Comparison of ENCODE assay signal across 15 cellular contexts in the genomic region with DNA sequence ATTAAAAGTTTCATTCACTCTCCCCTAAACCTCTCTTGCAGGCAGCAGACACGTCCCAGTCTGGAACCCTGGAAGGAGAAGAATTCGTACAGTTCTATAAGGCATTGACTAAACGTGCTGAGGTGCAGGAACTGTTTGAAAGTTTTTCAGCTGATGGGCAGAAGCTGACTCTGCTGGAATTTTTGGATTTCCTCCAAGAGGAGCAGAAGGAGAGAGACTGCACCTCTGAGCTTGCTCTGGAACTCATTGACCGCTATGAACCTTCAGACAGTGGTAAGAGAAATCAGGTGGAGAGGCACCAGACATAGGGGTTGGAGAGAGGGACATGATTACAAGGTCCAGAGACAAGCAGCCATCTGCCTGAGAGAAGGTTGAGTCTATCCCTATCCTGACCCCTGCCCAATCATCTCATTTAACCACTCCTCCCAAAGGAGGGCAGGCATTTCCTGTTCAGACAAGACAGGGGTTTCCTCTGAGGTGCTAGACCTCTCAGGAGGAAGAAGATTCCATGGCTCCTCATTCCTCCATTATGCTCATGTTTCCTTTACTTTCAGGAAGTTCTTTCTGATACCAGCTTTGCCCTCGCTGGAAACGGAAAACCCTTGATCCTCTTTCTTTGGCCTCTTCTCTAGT. TPM values are rescaled to one million over a fixed set of nuclear protein-coding genes. Genes with fewer than 3 reads are reported as not detected.
DNase-seq lines count a peak whose midpoint lies in the region; ATAC-seq and TF ChIP-seq lines count a peak whose summit lies in the region.
"Had no signal": no experiment of that assay in that cellular context is flagged by ENCODE, and none has a peak within 500 bp of the region (broad histone marks: within the 10 kb centered on the region; RNA-seq: fewer than 3 reads in every experiment).

No MANE protein-coding gene starts in this region.

- H3K27ac ChIP-seq in left ventricle myocardium inferior (replicated peaks): no peak overlapping the region
- peak overlapping the region in 1 of 10 donors; percentile 61 for H3K27ac ChIP-seq in heart right ventricle
- H3K27ac ChIP-seq in thyroid gland: peak overlapping the region in 2 of 3 donors; percentile 15 to 38
- H3K27ac ChIP-seq: A549, adrenal gland, uterus, WERI-Rb-1 had no signal

- CTCF ChIA-PET in WTC11 (lab: Charles Lee) (no interaction called here), GM10248 (lab: Yijun Ruan, JAX) (no interaction called here)

- H3K27me3 Mint-ChIP-seq in WTC11 (ENCODE audit: low read depth): no peaks in the 10 kb centered on the region
- H3K27me3 Mint-ChIP-seq: natural killer cell treated with Interleukin-12 subunit alpha and Interleukin-12 subunit beta and Interleukin-15 and Interleukin-18, amount 100 ng/mL, for 72 hours had no signal

- H3K4me1 ChIP-seq in left ventricle myocardium inferior: peaks cover 8% of the 10 kb centered on the region
- H3K4me1 ChIP-seq in heart right ventricle: peaks cover 0 to 17% (median 5%) of the 10 kb centered on the region in 9 donors
- H3K4me1 ChIP-seq in thyroid gland: peaks cover 9 to 12% of the 10 kb centered on the region in 2 donors
- H3K4me1 ChIP-seq: A549, adrenal gland, uterus had no signal

- H3K4me3 Mint-ChIP-seq in WTC11: no peak overlapping the region
- H3K4me3 Mint-ChIP-seq: natural killer cell treated with Interleukin-12 subunit alpha and Interleukin-12 subunit beta and Interleukin-15 and Interleukin-18, amount 100 ng/mL, for 72 hours had no signal

- no peak overlapping the region for H3K27ac Mint-ChIP-seq in WTC11
- H3K27ac Mint-ChIP-seq: activated T-helper 2 cell treated with anti-CD3 and anti-CD28 coated beads, Interferon-gamma antibody, Interleukin-2, Interleukin-4, amounts not matched to agents 10 μg/mL and 5 μg/mL and 100 μg/mL, durations not matched to agents 14 hours and 24 hours and 36 hours; natural killer cell treated with Interleukin-12 subunit alpha and Interleukin-12 subunit beta and Interleukin-15 and Interleukin-18, amount 100 ng/mL, for 72 hours had no signal

- H3K27me3 ChIP-seq in left ventricle myocardium inferior (ENCODE audit: low read depth): no peaks in the 10 kb centered on the region
- H3K27me3 ChIP-seq in heart right ventricle: no peaks in the 10 kb centered on the region
- H3K27me3 ChIP-seq in thyroid gland: no peaks in the 10 kb centered on the region
- H3K27me3 ChIP-seq: adrenal gland, uterus had no signal

- POLR2A ChIA-PET in WTC11 (lab: Charles Lee) (no interaction called here), GM10248 (lab: Yijun Ruan, JAX) (no interaction called here)

- ATAC-seq in Right ventricle myocardium superior (ENCODE audit: poor library complexity) (peak; percentile 69), WTC11 (peak; percentile 46), heart right ventricle (peak in 5 of 8 donors; percentile 13 to 70 (median 39))

- no peaks in the 10 kb centered on the region for H3K36me3 ChIP-seq in left ventricle myocardium inferior
- H3K36me3 ChIP-seq in heart right ventricle: no peaks in the 10 kb centered on the region
- no peaks in the 10 kb centered on the region for H3K36me3 ChIP-seq in thyroid gland
- H3K36me3 ChIP-seq: adrenal gland, uterus had no signal

- DNase-seq in Right ventricle myocardium superior: no peak
- DNase-seq in left ventricle myocardium inferior: no peak
- no peak for DNase-seq in WTC11 (ENCODE audit: low spot score)
- no peak for DNase-seq in heart right ventricle
- DNase-seq in thyroid gland: peak; percentile 11 to 18
- DNase-seq in T-helper 2 cell: no peak
- DNase-seq in activated CD4-positive, alpha-beta T cell treated with anti-CD3 and anti-CD28 coated beads, Interleukin-2, amount 50 U/mL, for 1 hour: no peak
- DNase-seq in GM10248 (ENCODE audit: extremely low spot score): no peak
- DNase-seq: adrenal gland, NCI-H82, uterus, WERI-Rb-1 had no signal

- TF ChIP-seq CTCF in left ventricle myocardium inferior (IDR thresholded peaks at IDR 0.05; ENCODE audit: borderline replicate concordance) (no peak), WTC11 (IDR thresholded peaks at IDR 0.05) (no peak), heart right ventricle (IDR thresholded peaks at IDR 0.05) (no peak), thyroid gland (IDR thresholded peaks at IDR 0.05) (no peak), GM10248 (IDR thresholded peaks at IDR 0.05; ENCODE audit: control extremely low read depth, extremely low read depth, low read depth, missing control alignments) (no peak)

- H3K9me3 Mint-ChIP-seq in WTC11: no peaks in the 10 kb centered on the region
- H3K9me3 Mint-ChIP-seq: activated T-helper 2 cell treated with anti-CD3 and anti-CD28 coated beads, Interferon-gamma antibody, Interleukin-2, Interleukin-4, amounts not matched to agents 10 μg/mL and 5 μg/mL and 100 μg/mL, durations not matched to agents 14 hours and 24 hours and 36 hours; natural killer cell treated with Interleukin-12 subunit alpha and Interleukin-12 subunit beta and Interleukin-15 and Interleukin-18, amount 100 ng/mL, for 72 hours had no signal

- H3K36me3 Mint-ChIP-seq in WTC11: no peaks in the 10 kb centered on the region
- H3K36me3 Mint-ChIP-seq: natural killer cell treated with Interleukin-12 subunit alpha and Interleukin-12 subunit beta and Interleukin-15 and Interleukin-18, amount 100 ng/mL, for 72 hours had no signal

- TF ChIP-seq POLR2A in thyroid gland (IDR thresholded peaks at IDR 0.05): no peak

- H3K4me1 Mint-ChIP-seq in WTC11: peaks cover 3% of the 10 kb centered on the region

- 43 to 44% methylated on average over 6 of the region's 6 CpGs for WGBS in heart right ventricle, 2 donors
- WGBS in thyroid gland, 2 donors: 32 to 45% methylated on average over 6 of the region's 6 CpGs

- no peaks in the 10 kb centered on the region for H3K9me3 ChIP-seq in left ventricle myocardium inferior (replicated peaks)
- H3K9me3 ChIP-seq in heart right ventricle: no peaks in the 10 kb centered on the region
- no peaks in the 10 kb centered on the region for H3K9me3 ChIP-seq in thyroid gland
- H3K9me3 ChIP-seq: A549, adrenal gland, uterus had no signal

- H3K4me3 ChIP-seq in left ventricle myocardium inferior (no peak overlapping the region), heart right ventricle (no peak overlapping the region), thyroid gland (replicated peaks in 1 of 3) (no peak overlapping the region)
- H3K4me3 ChIP-seq: A549, adrenal gland, uterus had no signal

- intact Hi-C loops in Right ventricle myocardium superior (cut with DNase I): no loop called here
- intact Hi-C loops in left ventricle myocardium inferior (cut with micrococcal nuclease): no loop called here
- intact Hi-C loops in heart right ventricle (cut with DNase I): no loop called here
- intact Hi-C loops in thyroid gland (cut with DNase I): no loop called here

TF ChIP-seq in WTC11, 78 proteins besides CTCF, POLR2A, EP300 and RAD21 (continues in another document):
- TF ChIP-seq, protein P1, sequence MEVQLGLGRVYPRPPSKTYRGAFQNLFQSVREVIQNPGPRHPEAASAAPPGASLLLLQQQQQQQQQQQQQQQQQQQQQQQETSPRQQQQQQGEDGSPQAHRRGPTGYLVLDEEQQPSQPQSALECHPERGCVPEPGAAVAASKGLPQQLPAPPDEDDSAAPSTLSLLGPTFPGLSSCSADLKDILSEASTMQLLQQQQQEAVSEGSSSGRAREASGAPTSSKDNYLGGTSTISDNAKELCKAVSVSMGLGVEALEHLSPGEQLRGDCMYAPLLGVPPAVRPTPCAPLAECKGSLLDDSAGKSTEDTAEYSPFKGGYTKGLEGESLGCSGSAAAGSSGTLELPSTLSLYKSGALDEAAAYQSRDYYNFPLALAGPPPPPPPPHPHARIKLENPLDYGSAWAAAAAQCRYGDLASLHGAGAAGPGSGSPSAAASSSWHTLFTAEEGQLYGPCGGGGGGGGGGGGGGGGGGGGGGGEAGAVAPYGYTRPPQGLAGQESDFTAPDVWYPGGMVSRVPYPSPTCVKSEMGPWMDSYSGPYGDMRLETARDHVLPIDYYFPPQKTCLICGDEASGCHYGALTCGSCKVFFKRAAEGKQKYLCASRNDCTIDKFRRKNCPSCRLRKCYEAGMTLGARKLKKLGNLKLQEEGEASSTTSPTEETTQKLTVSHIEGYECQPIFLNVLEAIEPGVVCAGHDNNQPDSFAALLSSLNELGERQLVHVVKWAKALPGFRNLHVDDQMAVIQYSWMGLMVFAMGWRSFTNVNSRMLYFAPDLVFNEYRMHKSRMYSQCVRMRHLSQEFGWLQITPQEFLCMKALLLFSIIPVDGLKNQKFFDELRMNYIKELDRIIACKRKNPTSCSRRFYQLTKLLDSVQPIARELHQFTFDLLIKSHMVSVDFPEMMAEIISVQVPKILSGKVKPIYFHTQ (CRISPR knock-in tag; IDR thresholded peaks at IDR 0.05): no peak
- TF ChIP-seq MXD4 (CRISPR knock-in tag; IDR thresholded peaks at IDR 0.05; ENCODE audit: borderline replicate concordance): no peak
- TF ChIP-seq NFATC4 (CRISPR knock-in tag; IDR thresholded peaks at IDR 0.05): no peak
- no peak for TF ChIP-seq FOXP1 (CRISPR knock-in tag; IDR thresholded peaks at IDR 0.05; ENCODE audit: borderline replicate concordance)

RNA-seq across cellular contexts. Expression of gene PLCD4, which starts 15.0 kb away (rescaled TPM):
- 0.62 TPM for total RNA-seq in Right ventricle myocardium superior
- total RNA-seq in left ventricle myocardium inferior: 0.99 TPM
- 0.11 to 0.28 TPM (median 0.14 TPM) in 3 replicates for total RNA-seq in WTC11 (2021)
- 1 to 10 TPM in 6 of 10 donors, under 1 TPM in 4; 0.42 to 2.3 (median 1.1) TPM for total RNA-seq in heart right ventricle
- polyA plus RNA-seq in heart right ventricle: under 1 TPM; 0.23 to 0.59 TPM
- 1 to 10 TPM in 3 of 4 donors, under 1 TPM in 1; 0.89 to 3.1 (median 1.9) TPM for total RNA-seq in thyroid gland

RNA-seq across cellular contexts. Expression of gene ZNF142, which starts 36.7 kb away (rescaled TPM):
- total RNA-seq in Right ventricle myocardium superior (20.5 TPM), left ventricle myocardium inferior (19.9 TPM), WTC11 (2021) (25.1 to 33.5 TPM (median 28.7 TPM) in 3 replicates), heart right ventricle (10 to 100 TPM; 17.9 to 29.5 (median 22.9) TPM), thyroid gland (10 to 100 TPM; 15.5 to 33.4 (median 24.0) TPM)
- polyA plus RNA-seq in heart right ventricle: 10 to 100 TPM in 1 of 2 donors, 1 to 10 TPM in 1; 4.4 to 10.2 TPM

RNA-seq across cellular contexts. Expression of gene BCS1L, which starts 36.8 kb away (rescaled TPM):
- total RNA-seq in Right ventricle myocardium superior (47.6 TPM), left ventricle myocardium inferior (48.6 TPM), WTC11 (2021) (31.4 to 35.4 TPM (median 32.7 TPM) in 3 replicates), heart right ventricle (10 to 100 TPM; 34.8 to 53.8 (median 44.6) TPM), thyroid gland (10 to 100 TPM; 17.7 to 38.9 (median 26.5) TPM)
- polyA plus RNA-seq in heart right ventricle: 10 to 100 TPM; 52.8 to 84.2 TPM

RNA-seq across cellular contexts. Expression of gene RNF25, which starts 49.1 kb away (rescaled TPM):
- total RNA-seq in Right ventricle myocardium superior (12.4 TPM), left ventricle myocardium inferior (14.7 TPM), WTC11 (2021) (20.3 to 25.1 TPM (median 23.9 TPM) in 3 replicates), heart right ventricle (10 to 100 TPM; 13.5 to 20.3 (median 16.3) TPM), thyroid gland (10 to 100 TPM; 15.8 to 26.1 (median 19.9) TPM)
- 10 to 100 TPM; 18.1 to 25.4 TPM for polyA plus RNA-seq in heart right ventricle

RNA-seq across cellular contexts. Expression of gene STK36, which starts 49.2 kb away (rescaled TPM):
- total RNA-seq in Right ventricle myocardium superior (3.9 TPM), left ventricle myocardium inferior (7.4 TPM), WTC11 (2021) (41.0 to 47.7 TPM (median 42.7 TPM) in 3 replicates), heart right ventricle (10 to 100 TPM in 1 of 10 donors, 1 to 10 TPM in 9; 4.2 to 16.0 (median 6.5) TPM), thyroid gland (10 to 100 TPM; 50.9 to 82.3 (median 64.0) TPM)
- 10 to 100 TPM in 1 of 2 donors, 1 to 10 TPM in 1; 7.5 to 18.8 TPM for polyA plus RNA-seq in heart right ventricle

Comparison
In these comparisons a context has a peak if more than half of its experiments do, and no peak if none do; other contexts are left out.
1. DNase-seq: peak in thyroid gland (2 of 2); none in Right ventricle myocardium superior (single experiment), left ventricle myocardium inferior (single experiment), WTC11 (single experiment), heart right ventricle (0 of 2), T-helper 2 cell (0 of 5), activated CD4-positive, alpha-beta T cell treated with anti-CD3 and anti-CD28 coated beads, Interleukin-2, amount 50 U/mL, for 1 hour (single experiment) and GM10248 (single experiment).
2. Peak in every context shown above with its lines, with median percentiles within 50 percentile points of each other: ATAC-seq.